ENCODE assay signal across 2 cellular contexts in genomic region chr11:25200925-25201324, GRCh38.
A peak's percentile ranks its signal among the peaks of the same experiment; 100 is the strongest.
TF ChIP-seq lines count a peak whose summit lies in the region.

No MANE protein-coding gene starts in this region.

TF ChIP-seq in HEK293, 187 proteins besides CTCF, POLR2A, EP300 and RAD21 (continued from another document):
- TF ChIP-seq OSR2 (tag by site-specific recombination; IDR thresholded peaks at IDR 0.05) (no peak), ZNF26 (tag by site-specific recombination; IDR thresholded peaks at IDR 0.05) (no peak), OVOL3 (tag by site-specific recombination; IDR thresholded peaks at IDR 0.05) (no peak), FEZF1 (tag by site-specific recombination; IDR thresholded peaks at IDR 0.05) (no peak), ZNF366 (tag by site-specific recombination; conservative IDR thresholded peaks at IDR 0.05) (0 out of 2 replicates have a peak, but pooled peaks have one; percentile 33), ZNF24 (tag by site-specific recombination; IDR thresholded peaks at IDR 0.05) (no peak)

TF ChIP-seq in WTC11, 78 proteins besides CTCF, POLR2A, EP300 and RAD21 (continued from another document):
- TF ChIP-seq CBFB (CRISPR knock-in tag; IDR thresholded peaks at IDR 0.05; ENCODE audit: low read depth) (no peak), ATF3 (CRISPR knock-in tag; conservative IDR thresholded peaks at IDR 0.05) (no peak), GTF2I (CRISPR knock-in tag; conservative IDR thresholded peaks at IDR 0.05) (no peak), ZMAT4 (CRISPR knock-in tag; IDR thresholded peaks at IDR 0.05) (no peak), ZNF512 (CRISPR knock-in tag; IDR thresholded peaks at IDR 0.05; ENCODE audit: borderline replicate concordance) (peak; percentile 97)
